ENCODE assay signal across 9 cellular contexts in the genomic region with DNA sequence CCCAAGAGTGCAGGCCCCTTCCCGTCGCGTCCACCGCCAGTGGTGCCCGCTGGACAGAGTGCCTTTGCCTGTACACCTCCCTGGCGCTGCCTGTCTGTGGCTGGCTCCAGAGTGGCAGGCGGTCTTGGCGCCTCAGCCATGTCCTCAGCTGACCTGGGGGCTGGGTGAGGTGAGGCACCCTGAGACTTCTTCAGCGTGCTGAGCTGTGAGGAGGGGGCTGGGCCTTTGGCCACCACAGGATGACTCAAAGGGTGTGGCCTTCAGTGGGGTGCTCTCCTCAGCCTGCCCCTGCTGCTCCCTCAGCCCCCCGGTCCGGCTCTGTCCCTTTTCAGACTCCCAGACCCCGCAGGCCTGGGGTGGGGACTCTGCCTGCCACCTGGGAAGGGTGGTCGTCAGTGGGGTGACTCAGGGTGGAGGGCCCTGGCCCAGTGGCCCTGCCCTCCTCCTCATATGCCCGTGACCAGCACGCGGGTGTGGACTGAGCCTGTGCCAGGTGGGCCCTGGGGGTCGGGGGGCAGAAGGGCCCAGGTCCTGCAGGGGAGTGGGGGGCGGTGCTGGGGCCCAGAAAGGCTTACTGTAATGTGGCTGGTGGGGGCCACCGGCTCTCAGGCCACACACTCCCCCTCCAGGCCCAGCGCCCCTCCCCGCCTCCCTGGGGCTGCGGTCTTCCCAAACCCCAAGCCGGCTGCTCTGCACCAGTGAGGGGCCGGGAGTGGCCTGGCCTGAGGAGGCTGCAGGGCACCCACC. TPM values are rescaled to one million over a fixed set of nuclear protein-coding genes. Genes with fewer than 3 reads are reported as not detected.
DNase-seq lines count a peak whose midpoint lies in the region; TF ChIP-seq lines count a peak whose summit lies in the region.
"Had no signal": no experiment of that assay in that cellular context is flagged by ENCODE, and none has a peak within 500 bp of the region (broad histone marks: within the 10 kb centered on the region; RNA-seq: fewer than 3 reads in every experiment).

No MANE protein-coding gene starts in this region.

- DNase-seq in AG10803 (ENCODE audit: low read depth): peak; percentile 50
- peak; percentile 65 for DNase-seq in activated naive CD4-positive, alpha-beta T cell treated with anti-CD3 and anti-CD28 coated beads for 36 hours
- DNase-seq in right atrium auricular region (ENCODE audit: low spot score): no peak
- DNase-seq in stimulated activated CD8-positive, alpha-beta memory T cell treated with anti-CD3 and anti-CD28 coated beads, Interleukin-4, amount 100 ng/mL, for 48 hours: peak; percentile 55
- no peak for DNase-seq in HT-29 (ENCODE audit: low spot score)
- no peak for DNase-seq in NCI-H2171 treated with DMSO at 0.1 percent for 48 hours (lab: John Stamatoyannopoulos, UW)
- DNase-seq in COLO829 (ENCODE audit: low spot score): no peak

- 77% methylated on average over 22 of the region's 24 CpGs for WGBS in HUES64

- H3K27ac ChIP-seq in HUES64 (ENCODE audit: low read depth, low read length): no peak overlapping the region
- peak overlapping the region; percentile 96 to 99 for H3K27ac ChIP-seq in right atrium auricular region

- peaks cover 12% of the 10 kb centered on the region; the same call in 1 of the 2 replicates for H3K4me1 ChIP-seq in HUES64 (ENCODE audit: insufficient read depth, low read length)
- H3K4me1 ChIP-seq in right atrium auricular region: peaks cover 0 to 91% of the 10 kb centered on the region in 2 donors

- intact Hi-C loops in activated naive CD4-positive, alpha-beta T cell treated with anti-CD3 and anti-CD28 coated beads for 36 hours (cut with micrococcal nuclease): loop anchor here (5.0 kb wide), 1 partner anchor 268 kb away; the partner anchor contains the start of gene SELENOO

- no peaks in the 10 kb centered on the region for H3K9me3 ChIP-seq in HUES64 (ENCODE audit: insufficient read depth, low read depth, low read length)
- no peaks in the 10 kb centered on the region for H3K9me3 ChIP-seq in right atrium auricular region

- H3K9ac ChIP-seq in HUES64 (ENCODE audit: low read depth, low read length): no peak overlapping the region

- H3K36me3 Mint-ChIP-seq in activated naive CD4-positive, alpha-beta T cell treated with anti-CD3 and anti-CD28 coated beads for 36 hours (ENCODE audit: low read depth): peaks cover 6% of the 10 kb centered on the region

- TF ChIP-seq CTCF in AG10803 (conservative IDR thresholded peaks at IDR 0.05; ENCODE audit: low read length) (no peak), right atrium auricular region (IDR thresholded peaks at IDR 0.05) (no peak)

- peak overlapping the region; percentile 69 for H3K4me3 Mint-ChIP-seq in activated naive CD4-positive, alpha-beta T cell treated with anti-CD3 and anti-CD28 coated beads for 36 hours
- H3K4me3 Mint-ChIP-seq: neural crest cell had no signal

- no peaks in the 10 kb centered on the region for H3K9me3 Mint-ChIP-seq in activated naive CD4-positive, alpha-beta T cell treated with anti-CD3 and anti-CD28 coated beads for 36 hours
- H3K9me3 Mint-ChIP-seq: neural crest cell had no signal

- peak overlapping the region; percentile 78 for H3K27ac Mint-ChIP-seq in activated naive CD4-positive, alpha-beta T cell treated with anti-CD3 and anti-CD28 coated beads for 36 hours

- H3K27me3 Mint-ChIP-seq in activated naive CD4-positive, alpha-beta T cell treated with anti-CD3 and anti-CD28 coated beads for 36 hours (ENCODE audit: low read depth): no peaks in the 10 kb centered on the region

- H3K27me3 ChIP-seq in HUES64 (ENCODE audit: insufficient read depth, low read length) (peaks cover 17% of the 10 kb centered on the region), right atrium auricular region (no peaks in the 10 kb centered on the region)

- peak overlapping the region; percentile 69 for H3K4me3 ChIP-seq in AG10803 (ENCODE audit: low read length)
- H3K4me3 ChIP-seq in HUES64 (ENCODE audit: low read length): peak overlapping the region; percentile 37
- peak overlapping the region; percentile 34 to 54 for H3K4me3 ChIP-seq in right atrium auricular region

- H3K36me3 ChIP-seq in HUES64 (ENCODE audit: insufficient read depth, low read length) (no peaks in the 10 kb centered on the region), right atrium auricular region (no peaks in the 10 kb centered on the region)

- CTCF ChIA-PET in activated naive CD4-positive, alpha-beta T cell treated with anti-CD3 and anti-CD28 coated beads for 36 hours (lab: Charles Lee): interaction anchor here (0.7 to 1.4 kb wide), 2 partner anchors 96 to 131 kb away, joined by 3 to 6 read pairs; no protein-coding TSS in a partner anchor

- peaks cover 45% of the 10 kb centered on the region for H3K4me1 Mint-ChIP-seq in activated naive CD4-positive, alpha-beta T cell treated with anti-CD3 and anti-CD28 coated beads for 36 hours (ENCODE audit: low read depth)

RNA-seq across cellular contexts. Expression of gene CRELD2, which starts 15.9 kb away (rescaled TPM):
- 26.5 TPM for polyA plus RNA-seq in HUES64 (2013, experiment 1 of 2)
- 22.8 TPM for polyA plus RNA-seq in HUES64 (2013, experiment 2 of 2)
- total RNA-seq in activated naive CD4-positive, alpha-beta T cell treated with anti-CD3 and anti-CD28 coated beads for 36 hours: 10 to 100 TPM; 15.3 to 16.2 TPM
- 10 to 100 TPM; 16.1 to 28.5 TPM for total RNA-seq in right atrium auricular region
- 70.4 and 75.0 TPM in 2 replicates for total RNA-seq in HT-29 (2014; rRNA removed; shearing (Covaris generic))

RNA-seq across cellular contexts. Expression of gene ALG12, which starts 16.1 kb away (rescaled TPM):
- polyA plus RNA-seq in HUES64 (2013, experiment 1 of 2): 13.5 TPM
- polyA plus RNA-seq in HUES64 (2013, experiment 2 of 2): 15.2 TPM
- total RNA-seq in activated naive CD4-positive, alpha-beta T cell treated with anti-CD3 and anti-CD28 coated beads for 36 hours: 1 to 10 TPM; 7.4 to 9.6 TPM
- total RNA-seq in right atrium auricular region: 10 to 100 TPM; 19.7 to 19.8 TPM
- total RNA-seq in HT-29 (2014; rRNA removed; shearing (Covaris generic)): 17.9 and 27.1 TPM in 2 replicates

RNA-seq across cellular contexts. Expression of gene PIM3, which starts 26.3 kb away (rescaled TPM):
- polyA plus RNA-seq in HUES64 (2013, experiment 1 of 2): 12.5 TPM
- 14.9 TPM for polyA plus RNA-seq in HUES64 (2013, experiment 2 of 2)
- 100 to 1,000 TPM; 202 to 210 TPM for total RNA-seq in activated naive CD4-positive, alpha-beta T cell treated with anti-CD3 and anti-CD28 coated beads for 36 hours
- 10 to 100 TPM; 64.5 to 66.9 TPM for total RNA-seq in right atrium auricular region
- total RNA-seq in HT-29 (2014; rRNA removed; shearing (Covaris generic)): 161 and 183 TPM in 2 replicates

Comparison
In these comparisons a context has a peak if more than half of its experiments do, and no peak if none do; other contexts are left out.
1. DNase-seq: peak in AG10803 (single experiment), activated naive CD4-positive, alpha-beta T cell treated with anti-CD3 and anti-CD28 coated beads for 36 hours (single experiment) and stimulated activated CD8-positive, alpha-beta memory T cell treated with anti-CD3 and anti-CD28 coated beads, Interleukin-4, amount 100 ng/mL, for 48 hours (single experiment); none in right atrium auricular region (single experiment), HT-29 (single experiment), NCI-H2171 treated with DMSO at 0.1 percent for 48 hours (single experiment) and COLO829 (single experiment).
2. Peak in every context shown above with its lines, with median percentiles within 50 percentile points of each other: H3K4me3 ChIP-seq.